Comparison of ENCODE assay signal across 1 cellular context in the genomic region with DNA sequence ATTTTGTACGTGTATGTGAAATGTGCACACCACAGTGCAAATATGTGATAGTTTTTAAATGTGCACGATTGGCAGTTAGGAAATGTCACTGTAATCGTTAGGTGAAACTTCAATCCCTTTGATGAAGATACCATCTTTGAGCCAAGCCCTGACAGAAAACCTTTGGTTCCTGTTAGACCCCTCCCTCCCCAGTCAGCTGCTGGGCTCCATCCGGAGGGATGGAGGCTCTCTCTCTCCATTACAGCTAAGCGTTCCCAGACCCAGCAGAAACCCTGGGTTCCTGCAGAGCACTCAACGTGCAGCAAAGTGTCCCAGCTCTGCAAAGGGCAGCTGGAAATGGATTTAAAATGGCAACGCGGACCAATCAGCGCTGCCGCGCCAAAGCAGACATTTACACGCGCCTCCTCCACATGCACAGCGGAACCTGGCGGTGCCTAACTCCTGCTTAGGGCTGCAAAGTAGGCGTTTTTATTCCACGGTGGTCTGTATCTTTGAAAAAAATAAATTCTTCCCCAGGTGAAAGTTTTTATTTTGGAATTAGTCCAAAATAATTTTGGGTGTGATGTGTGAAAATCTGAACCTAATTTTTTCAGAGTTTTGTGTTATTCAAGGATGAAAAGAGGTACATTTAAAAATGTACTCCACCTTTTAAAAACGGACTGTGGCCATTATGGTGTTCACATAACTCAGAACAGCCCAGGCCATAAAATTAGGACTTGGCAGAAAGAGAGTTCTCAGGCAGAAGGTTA.
TF ChIP-seq lines count a peak whose summit lies in the region.

No MANE protein-coding gene starts in this region.

TF ChIP-seq in HepG2, 621 proteins besides CTCF, POLR2A, EP300 and RAD21 (continued from another document and continues in another):
- TF ChIP-seq, protein P1, sequence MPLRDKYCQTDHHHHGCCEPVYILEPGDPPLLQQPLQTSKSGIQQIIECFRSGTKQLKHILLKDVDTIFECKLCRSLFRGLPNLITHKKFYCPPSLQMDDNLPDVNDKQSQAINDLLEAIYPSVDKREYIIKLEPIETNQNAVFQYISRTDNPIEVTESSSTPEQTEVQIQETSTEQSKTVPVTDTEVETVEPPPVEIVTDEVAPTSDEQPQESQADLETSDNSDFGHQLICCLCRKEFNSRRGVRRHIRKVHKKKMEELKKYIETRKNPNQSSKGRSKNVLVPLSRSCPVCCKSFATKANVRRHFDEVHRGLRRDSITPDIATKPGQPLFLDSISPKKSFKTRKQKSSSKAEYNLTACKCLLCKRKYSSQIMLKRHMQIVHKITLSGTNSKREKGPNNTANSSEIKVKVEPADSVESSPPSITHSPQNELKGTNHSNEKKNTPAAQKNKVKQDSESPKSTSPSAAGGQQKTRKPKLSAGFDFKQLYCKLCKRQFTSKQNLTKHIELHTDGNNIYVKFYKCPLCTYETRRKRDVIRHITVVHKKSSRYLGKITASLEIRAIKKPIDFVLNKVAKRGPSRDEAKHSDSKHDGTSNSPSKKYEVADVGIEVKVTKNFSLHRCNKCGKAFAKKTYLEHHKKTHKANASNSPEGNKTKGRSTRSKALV (CRISPR knock-in tag; IDR thresholded peaks at IDR 0.05) = peak; percentile 75
- TF ChIP-seq TEAD2 (CRISPR knock-in tag; IDR thresholded peaks at IDR 0.05) = no peak
- TF ChIP-seq, protein P2, sequence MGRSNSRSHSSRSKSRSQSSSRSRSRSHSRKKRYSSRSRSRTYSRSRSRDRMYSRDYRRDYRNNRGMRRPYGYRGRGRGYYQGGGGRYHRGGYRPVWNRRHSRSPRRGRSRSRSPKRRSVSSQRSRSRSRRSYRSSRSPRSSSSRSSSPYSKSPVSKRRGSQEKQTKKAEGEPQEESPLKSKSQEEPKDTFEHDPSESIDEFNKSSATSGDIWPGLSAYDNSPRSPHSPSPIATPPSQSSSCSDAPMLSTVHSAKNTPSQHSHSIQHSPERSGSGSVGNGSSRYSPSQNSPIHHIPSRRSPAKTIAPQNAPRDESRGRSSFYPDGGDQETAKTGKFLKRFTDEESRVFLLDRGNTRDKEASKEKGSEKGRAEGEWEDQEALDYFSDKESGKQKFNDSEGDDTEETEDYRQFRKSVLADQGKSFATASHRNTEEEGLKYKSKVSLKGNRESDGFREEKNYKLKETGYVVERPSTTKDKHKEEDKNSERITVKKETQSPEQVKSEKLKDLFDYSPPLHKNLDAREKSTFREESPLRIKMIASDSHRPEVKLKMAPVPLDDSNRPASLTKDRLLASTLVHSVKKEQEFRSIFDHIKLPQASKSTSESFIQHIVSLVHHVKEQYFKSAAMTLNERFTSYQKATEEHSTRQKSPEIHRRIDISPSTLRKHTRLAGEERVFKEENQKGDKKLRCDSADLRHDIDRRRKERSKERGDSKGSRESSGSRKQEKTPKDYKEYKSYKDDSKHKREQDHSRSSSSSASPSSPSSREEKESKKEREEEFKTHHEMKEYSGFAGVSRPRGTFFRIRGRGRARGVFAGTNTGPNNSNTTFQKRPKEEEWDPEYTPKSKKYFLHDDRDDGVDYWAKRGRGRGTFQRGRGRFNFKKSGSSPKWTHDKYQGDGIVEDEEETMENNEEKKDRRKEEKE (IDR thresholded peaks at IDR 0.05) = no peak
- TF ChIP-seq, protein P3, sequence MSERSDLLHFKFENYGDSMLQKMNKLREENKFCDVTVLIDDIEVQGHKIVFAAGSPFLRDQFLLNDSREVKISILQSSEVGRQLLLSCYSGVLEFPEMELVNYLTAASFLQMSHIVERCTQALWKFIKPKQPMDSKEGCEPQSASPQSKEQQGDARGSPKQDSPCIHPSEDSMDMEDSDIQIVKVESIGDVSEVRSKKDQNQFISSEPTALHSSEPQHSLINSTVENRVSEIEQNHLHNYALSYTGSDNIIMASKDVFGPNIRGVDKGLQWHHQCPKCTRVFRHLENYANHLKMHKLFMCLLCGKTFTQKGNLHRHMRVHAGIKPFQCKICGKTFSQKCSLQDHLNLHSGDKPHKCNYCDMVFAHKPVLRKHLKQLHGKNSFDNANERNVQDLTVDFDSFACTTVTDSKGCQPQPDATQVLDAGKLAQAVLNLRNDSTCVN (CRISPR knock-in tag; IDR thresholded peaks at IDR 0.05; ENCODE audit: borderline replicate concordance) = no peak; the same call in 1 of the 2 replicates
- TF ChIP-seq, protein P4, sequence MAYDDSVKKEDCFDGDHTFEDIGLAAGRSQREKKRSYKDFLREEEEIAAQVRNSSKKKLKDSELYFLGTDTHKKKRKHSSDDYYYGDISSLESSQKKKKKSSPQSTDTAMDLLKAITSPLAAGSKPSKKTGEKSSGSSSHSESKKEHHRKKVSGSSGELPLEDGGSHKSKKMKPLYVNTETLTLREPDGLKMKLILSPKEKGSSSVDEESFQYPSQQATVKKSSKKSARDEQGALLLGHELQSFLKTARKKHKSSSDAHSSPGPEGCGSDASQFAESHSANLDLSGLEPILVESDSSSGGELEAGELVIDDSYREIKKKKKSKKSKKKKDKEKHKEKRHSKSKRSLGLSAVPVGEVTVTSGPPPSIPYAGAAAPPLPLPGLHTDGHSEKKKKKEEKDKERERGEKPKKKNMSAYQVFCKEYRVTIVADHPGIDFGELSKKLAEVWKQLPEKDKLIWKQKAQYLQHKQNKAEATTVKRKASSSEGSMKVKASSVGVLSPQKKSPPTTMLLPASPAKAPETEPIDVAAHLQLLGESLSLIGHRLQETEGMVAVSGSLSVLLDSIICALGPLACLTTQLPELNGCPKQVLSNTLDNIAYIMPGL (CRISPR knock-in tag; IDR thresholded peaks at IDR 0.05; ENCODE audit: borderline replicate concordance in 1 of 2, low read depth in 1 of 2) = peak; percentile 23 to 47; a peak in 1 of 4 replicates
- TF ChIP-seq ZBTB8A (CRISPR knock-in tag; IDR thresholded peaks at IDR 0.05; ENCODE audit: borderline replicate concordance, low read depth) = no peak
- TF ChIP-seq, protein P5, sequence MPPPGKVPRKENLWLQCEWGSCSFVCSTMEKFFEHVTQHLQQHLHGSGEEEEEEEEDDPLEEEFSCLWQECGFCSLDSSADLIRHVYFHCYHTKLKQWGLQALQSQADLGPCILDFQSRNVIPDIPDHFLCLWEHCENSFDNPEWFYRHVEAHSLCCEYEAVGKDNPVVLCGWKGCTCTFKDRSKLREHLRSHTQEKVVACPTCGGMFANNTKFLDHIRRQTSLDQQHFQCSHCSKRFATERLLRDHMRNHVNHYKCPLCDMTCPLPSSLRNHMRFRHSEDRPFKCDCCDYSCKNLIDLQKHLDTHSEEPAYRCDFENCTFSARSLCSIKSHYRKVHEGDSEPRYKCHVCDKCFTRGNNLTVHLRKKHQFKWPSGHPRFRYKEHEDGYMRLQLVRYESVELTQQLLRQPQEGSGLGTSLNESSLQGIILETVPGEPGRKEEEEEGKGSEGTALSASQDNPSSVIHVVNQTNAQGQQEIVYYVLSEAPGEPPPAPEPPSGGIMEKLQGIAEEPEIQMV (CRISPR knock-in tag; IDR thresholded peaks at IDR 0.05; ENCODE audit: low read depth) = 0 out of 2 replicates have a peak, but pooled peaks have one; percentile 75
- TF ChIP-seq, protein P6, sequence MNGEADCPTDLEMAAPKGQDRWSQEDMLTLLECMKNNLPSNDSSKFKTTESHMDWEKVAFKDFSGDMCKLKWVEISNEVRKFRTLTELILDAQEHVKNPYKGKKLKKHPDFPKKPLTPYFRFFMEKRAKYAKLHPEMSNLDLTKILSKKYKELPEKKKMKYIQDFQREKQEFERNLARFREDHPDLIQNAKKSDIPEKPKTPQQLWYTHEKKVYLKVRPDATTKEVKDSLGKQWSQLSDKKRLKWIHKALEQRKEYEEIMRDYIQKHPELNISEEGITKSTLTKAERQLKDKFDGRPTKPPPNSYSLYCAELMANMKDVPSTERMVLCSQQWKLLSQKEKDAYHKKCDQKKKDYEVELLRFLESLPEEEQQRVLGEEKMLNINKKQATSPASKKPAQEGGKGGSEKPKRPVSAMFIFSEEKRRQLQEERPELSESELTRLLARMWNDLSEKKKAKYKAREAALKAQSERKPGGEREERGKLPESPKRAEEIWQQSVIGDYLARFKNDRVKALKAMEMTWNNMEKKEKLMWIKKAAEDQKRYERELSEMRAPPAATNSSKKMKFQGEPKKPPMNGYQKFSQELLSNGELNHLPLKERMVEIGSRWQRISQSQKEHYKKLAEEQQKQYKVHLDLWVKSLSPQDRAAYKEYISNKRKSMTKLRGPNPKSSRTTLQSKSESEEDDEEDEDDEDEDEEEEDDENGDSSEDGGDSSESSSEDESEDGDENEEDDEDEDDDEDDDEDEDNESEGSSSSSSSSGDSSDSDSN (CRISPR knock-in tag; IDR thresholded peaks at IDR 0.05) = peak; percentile 44
- TF ChIP-seq, protein P7, sequence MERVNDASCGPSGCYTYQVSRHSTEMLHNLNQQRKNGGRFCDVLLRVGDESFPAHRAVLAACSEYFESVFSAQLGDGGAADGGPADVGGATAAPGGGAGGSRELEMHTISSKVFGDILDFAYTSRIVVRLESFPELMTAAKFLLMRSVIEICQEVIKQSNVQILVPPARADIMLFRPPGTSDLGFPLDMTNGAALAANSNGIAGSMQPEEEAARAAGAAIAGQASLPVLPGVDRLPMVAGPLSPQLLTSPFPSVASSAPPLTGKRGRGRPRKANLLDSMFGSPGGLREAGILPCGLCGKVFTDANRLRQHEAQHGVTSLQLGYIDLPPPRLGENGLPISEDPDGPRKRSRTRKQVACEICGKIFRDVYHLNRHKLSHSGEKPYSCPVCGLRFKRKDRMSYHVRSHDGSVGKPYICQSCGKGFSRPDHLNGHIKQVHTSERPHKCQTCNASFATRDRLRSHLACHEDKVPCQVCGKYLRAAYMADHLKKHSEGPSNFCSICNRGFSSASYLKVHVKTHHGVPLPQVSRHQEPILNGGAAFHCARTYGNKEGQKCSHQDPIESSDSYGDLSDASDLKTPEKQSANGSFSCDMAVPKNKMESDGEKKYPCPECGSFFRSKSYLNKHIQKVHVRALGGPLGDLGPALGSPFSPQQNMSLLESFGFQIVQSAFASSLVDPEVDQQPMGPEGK (CRISPR knock-in tag; IDR thresholded peaks at IDR 0.05) = peak; percentile 86
- no peak for TF ChIP-seq ZNF446 (CRISPR knock-in tag; IDR thresholded peaks at IDR 0.05)
- TF ChIP-seq RNF2 (conservative IDR thresholded peaks at IDR 0.05; ENCODE audit: low read depth) = no peak
- TF ChIP-seq, protein P8, sequence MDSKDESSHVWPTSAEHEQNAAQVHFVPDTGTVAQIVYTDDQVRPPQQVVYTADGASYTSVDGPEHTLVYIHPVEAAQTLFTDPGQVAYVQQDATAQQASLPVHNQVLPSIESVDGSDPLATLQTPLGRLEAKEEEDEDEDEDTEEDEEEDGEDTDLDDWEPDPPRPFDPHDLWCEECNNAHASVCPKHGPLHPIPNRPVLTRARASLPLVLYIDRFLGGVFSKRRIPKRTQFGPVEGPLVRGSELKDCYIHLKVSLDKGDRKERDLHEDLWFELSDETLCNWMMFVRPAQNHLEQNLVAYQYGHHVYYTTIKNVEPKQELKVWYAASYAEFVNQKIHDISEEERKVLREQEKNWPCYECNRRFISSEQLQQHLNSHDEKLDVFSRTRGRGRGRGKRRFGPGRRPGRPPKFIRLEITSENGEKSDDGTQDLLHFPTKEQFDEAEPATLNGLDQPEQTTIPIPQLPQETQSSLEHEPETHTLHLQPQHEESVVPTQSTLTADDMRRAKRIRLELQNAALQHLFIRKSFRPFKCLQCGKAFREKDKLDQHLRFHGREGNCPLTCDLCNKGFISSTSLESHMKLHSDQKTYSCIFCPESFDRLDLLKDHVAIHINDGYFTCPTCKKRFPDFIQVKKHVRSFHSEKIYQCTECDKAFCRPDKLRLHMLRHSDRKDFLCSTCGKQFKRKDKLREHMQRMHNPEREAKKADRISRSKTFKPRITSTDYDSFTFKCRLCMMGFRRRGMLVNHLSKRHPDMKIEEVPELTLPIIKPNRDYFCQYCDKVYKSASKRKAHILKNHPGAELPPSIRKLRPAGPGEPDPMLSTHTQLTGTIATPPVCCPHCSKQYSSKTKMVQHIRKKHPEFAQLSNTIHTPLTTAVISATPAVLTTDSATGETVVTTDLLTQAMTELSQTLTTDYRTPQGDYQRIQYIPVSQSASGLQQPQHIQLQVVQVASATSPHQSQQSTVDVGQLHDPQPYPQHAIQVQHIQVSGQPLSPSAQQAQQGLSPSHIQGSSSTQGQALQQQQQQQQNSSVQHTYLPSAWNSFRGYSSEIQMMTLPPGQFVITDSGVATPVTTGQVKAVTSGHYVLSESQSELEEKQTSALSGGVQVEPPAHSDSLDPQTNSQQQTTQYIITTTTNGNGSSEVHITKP (CRISPR knock-in tag; IDR thresholded peaks at IDR 0.05; ENCODE audit: low read depth) = no peak; the same call in 1 of the 2 replicates
- TF ChIP-seq ZNF432 (CRISPR knock-in tag; IDR thresholded peaks at IDR 0.05; ENCODE audit: borderline replicate concordance) = no peak
- TF ChIP-seq KAT7 (CRISPR knock-in tag; IDR thresholded peaks at IDR 0.05; ENCODE audit: borderline replicate concordance) = no peak; the same call in 1 of the 2 replicates
- TF ChIP-seq ZNF234 (CRISPR knock-in tag; conservative IDR thresholded peaks at IDR 0.05) = no peak
- no peak for TF ChIP-seq ZKSCAN1 (IDR thresholded peaks at IDR 0.05; ENCODE audit: low read length)
- TF ChIP-seq ZFP1 (CRISPR knock-in tag; IDR thresholded peaks at IDR 0.05) = no peak
- no peak for TF ChIP-seq CC2D1A (CRISPR knock-in tag; IDR thresholded peaks at IDR 0.05)
- TF ChIP-seq HNRNPLL (IDR thresholded peaks at IDR 0.05; ENCODE audit: low read depth, low read length, poor library complexity, severe bottlenecking) = no peak
- peak; percentile 91 for TF ChIP-seq ETV5 (CRISPR knock-in tag; IDR thresholded peaks at IDR 0.05; ENCODE audit: borderline replicate concordance)
- TF ChIP-seq RELA (CRISPR knock-in tag; IDR thresholded peaks at IDR 0.05) = no peak
- TF ChIP-seq ZNF558 (CRISPR knock-in tag; IDR thresholded peaks at IDR 0.05; ENCODE audit: borderline replicate concordance) = no peak
- TF ChIP-seq, protein P9, sequence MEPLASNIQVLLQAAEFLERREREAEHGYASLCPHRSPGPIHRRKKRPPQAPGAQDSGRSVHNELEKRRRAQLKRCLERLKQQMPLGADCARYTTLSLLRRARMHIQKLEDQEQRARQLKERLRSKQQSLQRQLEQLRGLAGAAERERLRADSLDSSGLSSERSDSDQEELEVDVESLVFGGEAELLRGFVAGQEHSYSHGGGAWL (CRISPR knock-in tag; IDR thresholded peaks at IDR 0.05) = no peak
- peak; percentile 68 for TF ChIP-seq YEATS4 (CRISPR knock-in tag; IDR thresholded peaks at IDR 0.05; ENCODE audit: borderline replicate concordance)
- TF ChIP-seq TEAD3 (CRISPR knock-in tag; optimal IDR thresholded peaks at IDR 0.05; ENCODE audit: borderline replicate concordance) = peak; percentile 56
- TF ChIP-seq ZSCAN29 (CRISPR knock-in tag; conservative IDR thresholded peaks at IDR 0.05) = peak; percentile 91; the same call in 1 of the 2 replicates
- TF ChIP-seq, protein P10, sequence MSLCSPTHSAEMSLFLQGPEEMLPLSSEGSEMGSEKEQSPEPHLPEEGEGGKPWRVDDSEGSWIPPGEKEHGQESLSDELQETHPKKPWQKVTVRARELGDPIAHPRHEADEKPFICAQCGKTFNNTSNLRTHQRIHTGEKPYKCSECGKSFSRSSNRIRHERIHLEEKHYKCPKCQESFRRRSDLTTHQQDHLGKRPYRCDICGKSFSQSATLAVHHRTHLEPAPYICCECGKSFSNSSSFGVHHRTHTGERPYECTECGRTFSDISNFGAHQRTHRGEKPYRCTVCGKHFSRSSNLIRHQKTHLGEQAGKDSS (CRISPR knock-in tag; IDR thresholded peaks at IDR 0.05; ENCODE audit: borderline replicate concordance, low read depth) = peak; percentile 59; the same call in 1 of the 2 replicates
- TF ChIP-seq NR1H2 (CRISPR knock-in tag; IDR thresholded peaks at IDR 0.05; ENCODE audit: borderline replicate concordance, low read depth) = no peak
- TF ChIP-seq ZNF124 (CRISPR knock-in tag; IDR thresholded peaks at IDR 0.05) = no peak
- TF ChIP-seq ZNF251 (CRISPR knock-in tag; IDR thresholded peaks at IDR 0.05) = no peak
